1 cellular context compared by ENCODE assay signal in genomic region chr7:17524746-17525145, GRCh38.
TF ChIP-seq lines count a peak whose summit lies in the region.

No MANE protein-coding gene starts in this region.

TF ChIP-seq in GM23338, 12 proteins besides CTCF, POLR2A, EP300 and RAD21 (continued from another document):
- TF ChIP-seq REST (IDR thresholded peaks at IDR 0.05; ENCODE audit: unreplicated experiment), result no peak
- no peak for TF ChIP-seq POLR2AphosphoS5 (IDR thresholded peaks at IDR 0.05; ENCODE audit: low read depth)
- TF ChIP-seq ETS1 (IDR thresholded peaks at IDR 0.05), result no peak
- TF ChIP-seq EZH2 (IDR thresholded peaks at IDR 0.05; ENCODE audit: low read depth, unreplicated experiment), result no peak
- no peak for TF ChIP-seq EZH2phosphoT487 (IDR thresholded peaks at IDR 0.05; ENCODE audit: unreplicated experiment)
- TF ChIP-seq JUNB (IDR thresholded peaks at IDR 0.05; ENCODE audit: unreplicated experiment), result no peak
